25 cellular contexts compared by ENCODE assay signal in the genomic region with DNA sequence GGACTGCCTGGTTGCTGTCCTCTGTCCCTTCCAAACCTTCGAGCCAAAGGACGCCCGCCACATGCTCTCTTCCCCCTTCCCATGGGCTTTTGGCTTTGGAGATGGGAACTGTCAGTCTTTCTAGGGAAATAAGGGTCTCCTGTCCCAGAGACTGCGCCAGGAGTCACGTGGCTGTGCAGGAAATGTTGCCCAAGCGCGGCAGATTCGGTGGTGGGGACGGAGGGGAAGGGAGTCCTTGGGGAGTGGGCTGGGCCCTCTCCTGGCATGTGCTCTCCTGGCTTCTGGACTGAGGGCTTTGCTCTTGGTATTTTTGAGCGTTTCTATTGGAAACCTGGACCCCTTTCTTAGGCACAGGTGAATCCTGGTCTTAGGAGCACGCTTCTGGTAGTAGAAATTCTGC.
"Had no signal": no experiment of that assay in that cellular context is flagged by ENCODE, and none has a peak within 500 bp of the region (broad histone marks: within the 10 kb centered on the region; RNA-seq: fewer than 3 reads in every experiment).

No MANE protein-coding gene starts in this region.

- ATAC-seq: esophagus mucosa; left colon; naive thymus-derived CD4-positive, alpha-beta T cell; stimulated activated effector memory CD8-positive, alpha-beta T cell treated with anti-CD3 and anti-CD28 coated beads, Interleukin-12 subunit alpha, Interleukin-12 subunit beta, amount 100 ng/mL, for 72 hours had no signal

- H3K4me1 ChIP-seq: gastrocnemius medialis, sigmoid colon, thyroid gland had no signal

- H3K36me3 ChIP-seq: ovary had no signal

- H3K27me3 ChIP-seq: dorsolateral prefrontal cortex, gastrocnemius medialis, heart right ventricle, ovary, sigmoid colon, stomach, thyroid gland had no signal

- DNase-seq: dorsolateral prefrontal cortex; effector CD4-positive, alpha-beta T cell; foreskin fibroblast; heart right ventricle; hippocampal formation; immature natural killer cell; islet precursor cell; kidney glomerular epithelial cell; left colon; mesenchymal stem cell; naive thymus-derived CD4-positive, alpha-beta T cell; occipital lobe; ovary; posterior cingulate gyrus; retina; sigmoid colon; stimulated activated CD4-positive, alpha-beta T cell treated with anti-CD3 and anti-CD28 coated beads, Interleukin-2, amount 100 ng/mL, for 24 hours; stimulated activated CD4-positive, alpha-beta T cell treated with anti-CD3 and anti-CD28 coated beads, Interleukin-4, amount 100 ng/mL, for 24 hours; stimulated activated naive CD4-positive, alpha-beta T cell treated with Interleukin-2 at 50 U/mL for 16 hours; stomach; thyroid gland had no signal

- H3K4me3 ChIP-seq: gastrocnemius medialis, heart right ventricle, ovary, sigmoid colon, stomach, thyroid gland had no signal

- H3K9me3 ChIP-seq: gastrocnemius medialis, heart right ventricle, ovary, sigmoid colon, stomach, thyroid gland had no signal

- H3K27ac ChIP-seq: dorsolateral prefrontal cortex, epithelial cell of prostate, gastrocnemius medialis, heart right ventricle, ovary, sigmoid colon, stomach, thyroid gland had no signal
